ENCODE assay signal across 13 cellular contexts in genomic region chr11:111528557-111528956, GRCh38. TPM values are rescaled to one million over a fixed set of nuclear protein-coding genes. Genes with fewer than 3 reads are reported as not detected.
DNase-seq lines count a peak whose midpoint lies in the region; ATAC-seq and TF ChIP-seq lines count a peak whose summit lies in the region.
"Had no signal": no experiment of that assay in that cellular context is flagged by ENCODE, and none has a peak within 500 bp of the region (broad histone marks: within the 10 kb centered on the region; RNA-seq: fewer than 3 reads in every experiment).

No MANE protein-coding gene starts in this region.

- no peaks in the 10 kb centered on the region for H3K36me3 Mint-ChIP-seq in activated T-cell treated with anti-CD3 and anti-CD28 coated beads, Interleukin-2, amount 50 U/mL, for 72 hours (ENCODE audit: insufficient read depth in 2 of 2)
- no peaks in the 10 kb centered on the region for H3K36me3 Mint-ChIP-seq in activated naive CD8-positive, alpha-beta T cell
- H3K36me3 Mint-ChIP-seq: CD14-positive monocyte had no signal

- H3K27me3 Mint-ChIP-seq in activated T-cell treated with anti-CD3 and anti-CD28 coated beads, Interleukin-2, amount 50 U/mL, for 72 hours (ENCODE audit: low read depth) = peaks cover 8% of the 10 kb centered on the region
- no peaks in the 10 kb centered on the region for H3K27me3 Mint-ChIP-seq in activated naive CD8-positive, alpha-beta T cell

- peak overlapping the region; percentile 98 for H3K27ac Mint-ChIP-seq in activated T-cell treated with anti-CD3 and anti-CD28 coated beads, Interleukin-2, amount 50 U/mL, for 72 hours
- H3K27ac Mint-ChIP-seq in activated naive CD8-positive, alpha-beta T cell = peak overlapping the region; percentile 83
- H3K27ac Mint-ChIP-seq: CD14-positive monocyte had no signal

- peaks cover 77% of the 10 kb centered on the region for H3K4me1 Mint-ChIP-seq in activated T-cell treated with anti-CD3 and anti-CD28 coated beads, Interleukin-2, amount 50 U/mL, for 72 hours (ENCODE audit: low read depth)
- peaks cover 72% of the 10 kb centered on the region for H3K4me1 Mint-ChIP-seq in activated naive CD8-positive, alpha-beta T cell (ENCODE audit: low read depth)

- no peaks in the 10 kb centered on the region for H3K9me3 Mint-ChIP-seq in activated T-cell treated with anti-CD3 and anti-CD28 coated beads, Interleukin-2, amount 50 U/mL, for 72 hours
- H3K9me3 Mint-ChIP-seq in activated naive CD8-positive, alpha-beta T cell (ENCODE audit: low read depth) = no peaks in the 10 kb centered on the region
- H3K9me3 Mint-ChIP-seq: CD14-positive monocyte had no signal

- peak overlapping the region; percentile 49 to 84 for H3K4me3 Mint-ChIP-seq in activated T-cell treated with anti-CD3 and anti-CD28 coated beads, Interleukin-2, amount 50 U/mL, for 72 hours
- H3K4me3 Mint-ChIP-seq in activated naive CD8-positive, alpha-beta T cell = peak overlapping the region; percentile 30
- H3K4me3 Mint-ChIP-seq: CD14-positive monocyte had no signal

- ATAC-seq in activated T-cell treated with anti-CD3 and anti-CD28 coated beads, Interleukin-2, amount 50 U/mL, for 72 hours (replicated peaks in 1 of 2) = peak; percentile 25 to 43
- ATAC-seq in HG03571 (IDR thresholded peaks at IDR 0.05; ENCODE audit: unreplicated experiment) = no peak
- ATAC-seq: gastroesophageal sphincter had no signal

- no peak overlapping the region for H3K4me3 ChIP-seq in retinal pigment epithelial cell (ENCODE audit: low read length)
- H3K4me3 ChIP-seq: cardiac muscle cell, gastroesophageal sphincter had no signal

- peak; percentile 34 to 43 for DNase-seq in activated T-cell treated with anti-CD3 and anti-CD28 coated beads, Interleukin-2, amount 50 U/mL, for 72 hours
- DNase-seq in activated T-cell treated with anti-CD3 and anti-CD28 coated beads, Interleukin-2, amount 50 U/mL, for 1 hour = no peak
- peak; percentile 29 for DNase-seq in NAMALWA (ENCODE audit: low spot score)
- DNase-seq in retinal pigment epithelial cell (ENCODE audit: low read depth) = no peak
- DNase-seq in GM19238 (ENCODE audit: insufficient read length, low spot score) = no peak
- DNase-seq in midbrain (lab: John Stamatoyannopoulos, UW) = no peak

- peak; percentile 32 for TF ChIP-seq CTCF in retinal pigment epithelial cell (conservative IDR thresholded peaks at IDR 0.05; ENCODE audit: low read depth, low read length)

RNA-seq across cellular contexts. Expression of gene LAYN, which starts 12.0 kb away (rescaled TPM):
- total RNA-seq in activated T-cell treated with anti-CD3 and anti-CD28 coated beads, Interleukin-2, amount 50 U/mL, for 72 hours = 10 to 100 TPM; 12.3 to 15.6 TPM

RNA-seq across cellular contexts. Expression of gene HOATZ, which starts 14.0 kb away (rescaled TPM):
- not detected for total RNA-seq in activated T-cell treated with anti-CD3 and anti-CD28 coated beads, Interleukin-2, amount 50 U/mL, for 72 hours
- total RNA-seq: cardiac muscle cell, gastroesophageal sphincter, lower leg skin, pulmonary artery endothelial cell had no signal

RNA-seq across cellular contexts. Expression of gene BTG4, which starts 16.4 kb away (rescaled TPM):
- under 1 TPM in 1 of 2 donors, not detected in 1; 0.23 TPM for total RNA-seq in activated T-cell treated with anti-CD3 and anti-CD28 coated beads, Interleukin-2, amount 50 U/mL, for 72 hours
- total RNA-seq: cardiac muscle cell, gastroesophageal sphincter, lower leg skin, pulmonary artery endothelial cell had no signal

Comparison
In these comparisons a context has a peak if more than half of its experiments do, and no peak if none do; other contexts are left out.
1. DNase-seq: peak in activated T-cell treated with anti-CD3 and anti-CD28 coated beads, Interleukin-2, amount 50 U/mL, for 72 hours (2 of 2) and NAMALWA (single experiment); none in activated T-cell treated with anti-CD3 and anti-CD28 coated beads, Interleukin-2, amount 50 U/mL, for 1 hour (single experiment), retinal pigment epithelial cell (single experiment), GM19238 (single experiment) and midbrain (single experiment).